Comparison of ENCODE assay signal across 12 cellular contexts in genomic region chr10:123835575-123835974, GRCh38. TPM values are rescaled to one million over a fixed set of nuclear protein-coding genes. Genes with fewer than 3 reads are reported as not detected.
A peak's percentile ranks its signal among the peaks of the same experiment; 100 is the strongest.
DNase-seq lines count a peak whose midpoint lies in the region; ATAC-seq, FAIRE-seq and TF ChIP-seq lines count a peak whose summit lies in the region.
"Had no signal": no experiment of that assay in that cellular context is flagged by ENCODE, and none has a peak within 500 bp of the region (broad histone marks: within the 10 kb centered on the region; RNA-seq: fewer than 3 reads in every experiment).

No MANE protein-coding gene starts in this region.

- H4K20me1 ChIP-seq in HCT116 (ENCODE audit: insufficient read depth): no peaks in the 10 kb centered on the region

- H3K4me2 ChIP-seq in HCT116 (ENCODE audit: low read length): no peak overlapping the region

- no peaks in the 10 kb centered on the region for H3K79me2 ChIP-seq in HCT116 (ENCODE audit: insufficient read depth, low read length)

- RAD21 ChIA-PET in HCT116 (lab: Charles Lee; ENCODE audit: low non-redundant PET in 1 of 2, low total read pairs in 2 of 2, uncharacterized antibody in 2 of 2, unreplicated experiment in 2 of 2): no interaction called here

- CTCF ChIA-PET in HCT116 (lab: Charles Lee): no interaction called here

- intact Hi-C loops in HCT116 (cut with micrococcal nuclease) (no loop called here), left ventricle myocardium superior (cut with micrococcal nuclease) (no loop called here)

- no peak for FAIRE-seq in small intestine (lab: Jason Lieb, UNC)

- TF ChIP-seq POLR2A in HCT116 (IDR thresholded peaks at IDR 0.05; ENCODE audit: borderline replicate concordance, extremely low read depth, insufficient read depth, insufficient read length): no peak

- H3K9me3 ChIP-seq in HCT116 (ENCODE audit: control insufficient read depth in 1 of 2, insufficient read depth in 1 of 2, low read depth in 1 of 2, low read length in 2 of 2) (no peaks in the 10 kb centered on the region), small intestine (ENCODE audit: control insufficient read depth, low read depth) (no peaks in the 10 kb centered on the region)

- H3K27ac ChIP-seq in HCT116 (ENCODE audit: low read depth, low read length) (no peak overlapping the region), small intestine (ENCODE audit: low read depth in 1 of 2, low read length in 1 of 2) (no peak overlapping the region)
- H3K27ac ChIP-seq: skin epidermis had no signal

- no peak overlapping the region for H3K9ac ChIP-seq in HCT116 (ENCODE audit: low read length)

- H3K4me1 ChIP-seq in HCT116 (ENCODE audit: control insufficient read depth in 1 of 2, insufficient read depth in 2 of 2, low read length in 2 of 2) (no peaks in the 10 kb centered on the region), small intestine (ENCODE audit: control insufficient read depth in 2 of 2, insufficient read depth in 1 of 2, low read depth in 1 of 2, low read length in 1 of 2) (no peaks in the 10 kb centered on the region)

- no peak for TF ChIP-seq CTCF in HCT116 (IDR thresholded peaks at IDR 0.05 in 2 of 3, conservative IDR thresholded peaks at IDR 0.05 in 1 of 3; ENCODE audit: borderline replicate concordance in 1 of 3, insufficient read depth in 1 of 3, low read depth in 2 of 3, low read length in 2 of 3)

- ATAC-seq in GM19043 (IDR thresholded peaks at IDR 0.05; ENCODE audit: low read depth, unreplicated experiment) (peak; percentile 97), HCT116 (peak; percentile 17; the same call in 1 of the 2 replicates), HG03354 (IDR thresholded peaks at IDR 0.05; ENCODE audit: poor library complexity, severe bottlenecking, unreplicated experiment) (peak; percentile 100), GM19035 (IDR thresholded peaks at IDR 0.05; ENCODE audit: unreplicated experiment) (no peak), left ventricle myocardium superior (no peak)
- ATAC-seq: effector memory CD8-positive, alpha-beta T cell had no signal

- H2AFZ ChIP-seq in HCT116 (ENCODE audit: low read depth, low read length, poor library complexity, severe bottlenecking): no peak overlapping the region

- H3K27me3 ChIP-seq in HCT116 (ENCODE audit: insufficient read depth, low read length) (peaks cover 71% of the 10 kb centered on the region), small intestine (ENCODE audit: control insufficient read depth in 2 of 2, insufficient read depth in 2 of 2, low read length in 2 of 2) (no peaks in the 10 kb centered on the region)

- H3K9me2 ChIP-seq in HCT116 (ENCODE audit: insufficient read depth): no peaks in the 10 kb centered on the region

- TF ChIP-seq RAD21 in HCT116 (IDR thresholded peaks at IDR 0.05; ENCODE audit: low read depth): no peak

- H3K36me3 ChIP-seq in HCT116 (ENCODE audit: control insufficient read depth in 1 of 2, insufficient read depth in 2 of 2, low read length in 2 of 2) (no peaks in the 10 kb centered on the region), small intestine (ENCODE audit: control insufficient read depth in 2 of 2, insufficient read depth in 2 of 2, low read length in 2 of 2) (no peaks in the 10 kb centered on the region)

- POLR2A ChIA-PET in HCT116 (lab: Charles Lee): no interaction called here

- WGBS in small intestine, 3 donors: 41 to 49% (median 47%) methylated on average over 5 of the region's 5 CpGs

- BruUV-seq in HCT116 (replicated peaks; lab: Mats Ljungman, UMichigan): no TSS peak

- H3K4me3 ChIP-seq in HCT116 (replicated peaks in 1 of 2; ENCODE audit: low read depth in 1 of 2, low read length in 2 of 2) (no peak overlapping the region), small intestine (ENCODE audit: low read depth in 1 of 2, low read length in 2 of 2) (no peak overlapping the region)
- H3K4me3 ChIP-seq: skin epidermis had no signal

- no peak for DNase-seq in HCT116 (ENCODE audit: low read depth, low spot score)
- peak; percentile 10 for DNase-seq in ureter (ENCODE audit: low spot score)
- no peak for DNase-seq in left ventricle myocardium superior
- DNase-seq in small intestine: no peak
- DNase-seq: COR-L47; effector memory CD8-positive, alpha-beta T cell; NCI-H1048; stimulated activated CD8-positive, alpha-beta memory T cell treated with anti-CD3 and anti-CD28 coated beads, Interleukin-4, amount 100 ng/mL, for 48 hours had no signal

TF ChIP-seq in HCT116, 20 proteins besides CTCF, POLR2A, EP300 and RAD21:
- TF ChIP-seq CBX3 (IDR thresholded peaks at IDR 0.05; ENCODE audit: low read depth): no peak
- TF ChIP-seq ZFX (IDR thresholded peaks at IDR 0.05): no peak
- TF ChIP-seq EZH2phosphoT487 (IDR thresholded peaks at IDR 0.05; ENCODE audit: borderline replicate concordance): no peak
- TF ChIP-seq EZH2 (IDR thresholded peaks at IDR 0.05): no peak
- no peak for TF ChIP-seq ATF3 (IDR thresholded peaks at IDR 0.05)
- no peak for TF ChIP-seq ZNF274 (IDR thresholded peaks at IDR 0.05; ENCODE audit: low read depth, low read length)
- no peak for TF ChIP-seq MAX (IDR thresholded peaks at IDR 0.05)
- no peak for TF ChIP-seq SP1 (IDR thresholded peaks at IDR 0.05; ENCODE audit: low read depth)
- no peak for TF ChIP-seq FOSL1 (IDR thresholded peaks at IDR 0.05; ENCODE audit: low read depth)
- TF ChIP-seq JUND (IDR thresholded peaks at IDR 0.05): no peak
- no peak for TF ChIP-seq ZBTB33 (IDR thresholded peaks at IDR 0.05; ENCODE audit: extremely low read depth, insufficient replicate concordance, low read length)
- TF ChIP-seq YY1 (IDR thresholded peaks at IDR 0.05; ENCODE audit: extremely low read depth, insufficient replicate concordance, low read depth, low read length): no peak

RNA-seq across cellular contexts. Expression of gene CPXM2, which starts 56.0 kb away (rescaled TPM):
- 0.12 TPM for total RNA-seq in HCT116 (2021; ENCODE audit: unreplicated experiment)
- 0.05 and 0.11 TPM in 2 replicates for polyA plus RNA-seq in HCT116 (2012)
- 23.6 TPM for total RNA-seq in ureter
- 4.1 TPM for total RNA-seq in left ventricle myocardium superior
- polyA plus RNA-seq in small intestine: 1 to 10 TPM in 2 of 3 donors, under 1 TPM in 1; 0.89 to 5.6 (median 1.6) TPM

Comparison
In these comparisons a context has a peak if more than half of its experiments do, and no peak if none do; other contexts are left out.
1. ATAC-seq: peak in GM19043 (single experiment), HCT116 (single experiment) and HG03354 (single experiment); none in GM19035 (single experiment) and left ventricle myocardium superior (single experiment).